ENCODE assay signal across 10 cellular contexts in genomic region chr6:152160346-152160745, GRCh38.
DNase-seq lines count a peak whose midpoint lies in the region; ATAC-seq and TF ChIP-seq lines count a peak whose summit lies in the region.
"Had no signal": no experiment of that assay in that cellular context is flagged by ENCODE, and none has a peak within 500 bp of the region (broad histone marks: within the 10 kb centered on the region; RNA-seq: fewer than 3 reads in every experiment).

No MANE protein-coding gene starts in this region.

- intact Hi-C loops in activated T-helper 1 cell treated with anti-CD3 and anti-CD28 coated beads, Interleukin-12 subunit alpha, Interleukin-12 subunit beta, Interleukin-2, Interleukin-4 antibody, amounts not matched to agents 30 ng/mL and 10 ng/mL and 1 ng/mL, durations not matched to agents 14 hours and 24 hours and 36 hours (cut with micrococcal nuclease), result loop anchor here (1.0 to 2.0 kb wide), 2 partner anchors 11 to 72 kb away; no protein-coding TSS in a partner anchor

- H3K36me3 Mint-ChIP-seq in activated T-helper 1 cell treated with anti-CD3 and anti-CD28 coated beads, Interleukin-12 subunit alpha, Interleukin-12 subunit beta, Interleukin-2, Interleukin-4 antibody, amounts not matched to agents 30 ng/mL and 10 ng/mL and 1 ng/mL, durations not matched to agents 14 hours and 24 hours and 36 hours (ENCODE audit: low read depth), result peaks cover 32% of the 10 kb centered on the region

- H3K27ac Mint-ChIP-seq in activated T-helper 1 cell treated with anti-CD3 and anti-CD28 coated beads, Interleukin-12 subunit alpha, Interleukin-12 subunit beta, Interleukin-2, Interleukin-4 antibody, amounts not matched to agents 30 ng/mL and 10 ng/mL and 1 ng/mL, durations not matched to agents 14 hours and 24 hours and 36 hours, result peak overlapping the region; percentile 82

- no peaks in the 10 kb centered on the region for H3K9me3 Mint-ChIP-seq in activated T-helper 1 cell treated with anti-CD3 and anti-CD28 coated beads, Interleukin-12 subunit alpha, Interleukin-12 subunit beta, Interleukin-2, Interleukin-4 antibody, amounts not matched to agents 30 ng/mL and 10 ng/mL and 1 ng/mL, durations not matched to agents 14 hours and 24 hours and 36 hours

- no peak for TF ChIP-seq CTCF in GM12865 (IDR thresholded peaks at IDR 0.05; ENCODE audit: insufficient read depth, low read depth, low read length, missing control alignments)

- no peaks in the 10 kb centered on the region for H3K27me3 Mint-ChIP-seq in activated T-helper 1 cell treated with anti-CD3 and anti-CD28 coated beads, Interleukin-12 subunit alpha, Interleukin-12 subunit beta, Interleukin-2, Interleukin-4 antibody, amounts not matched to agents 30 ng/mL and 10 ng/mL and 1 ng/mL, durations not matched to agents 14 hours and 24 hours and 36 hours (ENCODE audit: insufficient read depth)

- peaks cover 22% of the 10 kb centered on the region for H3K4me1 Mint-ChIP-seq in activated T-helper 1 cell treated with anti-CD3 and anti-CD28 coated beads, Interleukin-12 subunit alpha, Interleukin-12 subunit beta, Interleukin-2, Interleukin-4 antibody, amounts not matched to agents 30 ng/mL and 10 ng/mL and 1 ng/mL, durations not matched to agents 14 hours and 24 hours and 36 hours (ENCODE audit: low read depth)

- H3K4me3 ChIP-seq in GM12865 (ENCODE audit: low read depth, low read length), result no peak overlapping the region
- H3K4me3 ChIP-seq: K562 had no signal

- DNase-seq in GM12865 (ENCODE audit: low read depth) (peak; percentile 79), SHP77 (lab: John Stamatoyannopoulos, UW) (no peak), ecto neural progenitor cell (ENCODE audit: low spot score) (no peak), EL (no peak)
- no peak for DNase-seq in activated T-helper 1 cell treated with anti-CD3 and anti-CD28 coated beads, Interleukin-12 subunit alpha, Interleukin-12 subunit beta, Interleukin-2, Interleukin-4 antibody, amounts not matched to agents 30 ng/mL and 10 ng/mL and 1 ng/mL, durations not matched to agents 14 hours and 24 hours and 36 hours (ENCODE audit: low spot score)
- DNase-seq in stimulated activated CD4-positive, alpha-beta T cell treated with anti-CD3 and anti-CD28 coated beads, Interleukin-1b, Interleukin-23, amount 100 ng/mL, for 48 hours, result no peak
- DNase-seq: DMS79 had no signal

- ATAC-seq in GM19351 (IDR thresholded peaks at IDR 0.05; ENCODE audit: unreplicated experiment), result peak; percentile 92
- peak; percentile 98 for ATAC-seq in HG02973 (IDR thresholded peaks at IDR 0.05; ENCODE audit: unreplicated experiment)
- ATAC-seq: K562 had no signal

- H3K4me3 Mint-ChIP-seq in activated T-helper 1 cell treated with anti-CD3 and anti-CD28 coated beads, Interleukin-12 subunit alpha, Interleukin-12 subunit beta, Interleukin-2, Interleukin-4 antibody, amounts not matched to agents 30 ng/mL and 10 ng/mL and 1 ng/mL, durations not matched to agents 14 hours and 24 hours and 36 hours, result no peak overlapping the region
